Comparison of ENCODE assay signal across 9 cellular contexts in the genomic region with DNA sequence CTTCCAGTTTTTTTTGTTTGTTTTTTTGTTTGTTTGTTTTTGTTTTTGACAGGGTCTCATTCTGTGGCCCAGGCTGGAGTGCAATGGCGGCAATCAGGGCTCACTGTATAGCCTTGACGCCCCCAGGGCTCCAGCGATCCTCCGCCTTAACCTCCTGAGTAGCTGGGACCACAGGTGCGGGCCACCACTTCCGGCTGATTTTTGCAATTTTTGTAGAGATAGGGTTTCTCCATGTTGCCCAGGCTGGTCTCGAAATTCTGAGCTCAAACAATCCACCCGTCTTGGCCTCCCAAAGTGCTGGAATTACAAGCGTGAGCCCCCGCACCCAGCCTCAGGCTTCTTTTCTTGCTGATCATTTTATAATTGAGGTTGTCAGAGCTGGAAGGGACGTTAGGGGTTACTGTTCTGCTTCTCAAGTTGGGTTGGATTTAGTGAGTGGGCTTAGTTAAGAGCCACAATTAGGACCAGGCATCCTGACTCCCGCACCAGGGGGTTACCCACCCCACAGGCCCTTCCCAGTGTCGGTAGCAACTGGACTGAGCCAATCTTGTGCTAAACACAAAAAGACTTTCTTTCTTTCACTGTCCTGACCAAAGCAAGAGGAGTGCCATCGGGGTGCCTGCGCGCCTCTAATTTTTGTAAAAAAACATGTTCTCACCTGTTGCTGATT. TPM values are rescaled to one million over a fixed set of nuclear protein-coding genes. Genes with fewer than 3 reads are reported as not detected.
DNase-seq lines count a peak whose midpoint lies in the region; ATAC-seq and TF ChIP-seq lines count a peak whose summit lies in the region.
"Had no signal": no experiment of that assay in that cellular context is flagged by ENCODE, and none has a peak within 500 bp of the region (broad histone marks: within the 10 kb centered on the region; RNA-seq: fewer than 3 reads in every experiment).

No MANE protein-coding gene starts in this region.

- no peak overlapping the region for H4K5ac ChIP-seq in mesendoderm (ENCODE audit: low read length)

- no peak overlapping the region for H2BK5ac ChIP-seq in mesendoderm (ENCODE audit: low read length)

- H3K4me3 ChIP-seq in GM12875 (ENCODE audit: low read depth, low read length) (peak overlapping the region; percentile 48), mesendoderm (ENCODE audit: low read length) (peak overlapping the region; percentile 2)

- no CpG with 5 or more reads among the region's 16 CpGs for WGBS in mesendoderm (ENCODE audit: extremely low coverage, insufficient coverage, low lambda C conversion rate)

- H2BK15ac ChIP-seq in mesendoderm (replicated peaks; ENCODE audit: low read depth): no peak overlapping the region

- no peak overlapping the region for H3K56ac ChIP-seq in mesendoderm (ENCODE audit: low read length)

- no peak overlapping the region for H2BK120ac ChIP-seq in mesendoderm (ENCODE audit: low read depth, low read length)

- H3K79me1 ChIP-seq in mesendoderm (ENCODE audit: low read length): no peaks in the 10 kb centered on the region

- no peak overlapping the region for H3K27ac ChIP-seq in mesendoderm (ENCODE audit: low read depth, low read length)

- peaks cover 19% of the 10 kb centered on the region for H3K27me3 ChIP-seq in mesendoderm (ENCODE audit: insufficient read depth, low read length, poor library complexity)

- no peak overlapping the region for H3K18ac ChIP-seq in mesendoderm (ENCODE audit: low read length)

- no peak overlapping the region for H4K8ac ChIP-seq in mesendoderm (ENCODE audit: low read depth, low read length)

- H3K27ac Mint-ChIP-seq in activated naive CD4-positive, alpha-beta T cell treated with anti-CD3 and anti-CD28 coated beads, Interleukin-2, amount 50 U/mL, for 72 hours: peak overlapping the region in 1 of 2 donors; percentile 59

- H2AK5ac ChIP-seq in mesendoderm (ENCODE audit: low read length): no peak overlapping the region

- H3K4ac ChIP-seq in mesendoderm (ENCODE audit: low read depth, low read length): no peak overlapping the region

- peaks cover 1% of the 10 kb centered on the region for H3K4me1 ChIP-seq in mesendoderm (ENCODE audit: control insufficient read depth, low read depth, low read length)

- no peak overlapping the region for H3K23ac ChIP-seq in mesendoderm (ENCODE audit: low read length)

- peaks cover 0 to 6% of the 10 kb centered on the region in 2 donors for H3K9me3 Mint-ChIP-seq in activated naive CD4-positive, alpha-beta T cell treated with anti-CD3 and anti-CD28 coated beads, Interleukin-2, amount 50 U/mL, for 72 hours

- H3K4me2 ChIP-seq in mesendoderm (ENCODE audit: low read length): peak overlapping the region; percentile 57

- H3K36me3 Mint-ChIP-seq in activated naive CD4-positive, alpha-beta T cell treated with anti-CD3 and anti-CD28 coated beads, Interleukin-2, amount 50 U/mL, for 72 hours: peaks cover 7 to 32% of the 10 kb centered on the region in 2 donors

- peak overlapping the region; percentile 4 for H3K9ac ChIP-seq in mesendoderm (ENCODE audit: low read length)

- TF ChIP-seq CTCF in GM12875 (IDR thresholded peaks at IDR 0.05; ENCODE audit: borderline replicate concordance, insufficient read depth, low read depth, low read length): no peak

- peak; percentile 13 for ATAC-seq in HG02981 (IDR thresholded peaks at IDR 0.05; ENCODE audit: unreplicated experiment)
- ATAC-seq in activated naive CD4-positive, alpha-beta T cell treated with anti-CD3 and anti-CD28 coated beads, Interleukin-2, amount 50 U/mL, for 72 hours: peak; percentile 23 to 27

- no peaks in the 10 kb centered on the region for H3K79me2 ChIP-seq in mesendoderm (ENCODE audit: control insufficient read depth, insufficient read depth, low read length)

- H3K36me3 ChIP-seq in mesendoderm (ENCODE audit: control insufficient read depth, insufficient read depth, low read length): no peaks in the 10 kb centered on the region
- H3K36me3 ChIP-seq: Peyer's patch had no signal

- DNase-seq in activated naive CD4-positive, alpha-beta T cell treated with anti-CD3 and anti-CD28 coated beads, Interleukin-2, amount 50 U/mL, for 72 hours (ENCODE audit: low spot score in 2 of 2): no peak
- DNase-seq in mesendoderm (peak; percentile 21), SW480 (ENCODE audit: low spot score) (no peak), HCEC 1CT (no peak)
- DNase-seq in stimulated activated CD4-positive, alpha-beta T cell treated with anti-CD3 and anti-CD28 coated beads, Interleukin-4, amount 100 ng/mL, for 24 hours: no peak
- DNase-seq in stimulated activated CD4-positive, alpha-beta T cell treated with anti-CD3 and anti-CD28 coated beads, Interleukin-1b, Interleukin-23, amount 100 ng/mL, for 48 hours: no peak

RNA-seq across cellular contexts. Expression of gene ZSCAN9, which starts 13.1 kb away (rescaled TPM):
- 1 to 10 TPM; 1.6 to 2.6 TPM for total RNA-seq in activated naive CD4-positive, alpha-beta T cell treated with anti-CD3 and anti-CD28 coated beads, Interleukin-2, amount 50 U/mL, for 72 hours
- 9.2 TPM for polyA plus RNA-seq in mesendoderm (2013, experiment 1 of 2)
- 8.6 TPM for polyA plus RNA-seq in mesendoderm (2013, experiment 2 of 2)

RNA-seq across cellular contexts. Expression of gene ZKSCAN4, which starts 40.1 kb away (rescaled TPM):
- 1 to 10 TPM; 2.4 to 5.1 TPM for total RNA-seq in activated naive CD4-positive, alpha-beta T cell treated with anti-CD3 and anti-CD28 coated beads, Interleukin-2, amount 50 U/mL, for 72 hours
- polyA plus RNA-seq in mesendoderm (2013, experiment 1 of 2): 3.1 TPM
- polyA plus RNA-seq in mesendoderm (2013, experiment 2 of 2): 3.3 TPM

RNA-seq across cellular contexts. Expression of gene NKAPL, which starts 47.1 kb away (rescaled TPM):
- total RNA-seq in activated naive CD4-positive, alpha-beta T cell treated with anti-CD3 and anti-CD28 coated beads, Interleukin-2, amount 50 U/mL, for 72 hours: not detected
- 0.17 TPM for polyA plus RNA-seq in mesendoderm (2013, experiment 1 of 2)
- polyA plus RNA-seq in mesendoderm (2013, experiment 2 of 2): 0.07 TPM
- total RNA-seq: Peyer's patch had no signal

RNA-seq across cellular contexts. Expression of gene ZSCAN26, which starts 55.0 kb away (rescaled TPM):
- total RNA-seq in activated naive CD4-positive, alpha-beta T cell treated with anti-CD3 and anti-CD28 coated beads, Interleukin-2, amount 50 U/mL, for 72 hours: 1 to 10 TPM; 2.1 to 3.9 TPM
- polyA plus RNA-seq in mesendoderm (2013, experiment 1 of 2): 8.0 TPM
- 8.4 TPM for polyA plus RNA-seq in mesendoderm (2013, experiment 2 of 2)
